Comparison of ENCODE assay signal across 1 cellular context in the genomic region with DNA sequence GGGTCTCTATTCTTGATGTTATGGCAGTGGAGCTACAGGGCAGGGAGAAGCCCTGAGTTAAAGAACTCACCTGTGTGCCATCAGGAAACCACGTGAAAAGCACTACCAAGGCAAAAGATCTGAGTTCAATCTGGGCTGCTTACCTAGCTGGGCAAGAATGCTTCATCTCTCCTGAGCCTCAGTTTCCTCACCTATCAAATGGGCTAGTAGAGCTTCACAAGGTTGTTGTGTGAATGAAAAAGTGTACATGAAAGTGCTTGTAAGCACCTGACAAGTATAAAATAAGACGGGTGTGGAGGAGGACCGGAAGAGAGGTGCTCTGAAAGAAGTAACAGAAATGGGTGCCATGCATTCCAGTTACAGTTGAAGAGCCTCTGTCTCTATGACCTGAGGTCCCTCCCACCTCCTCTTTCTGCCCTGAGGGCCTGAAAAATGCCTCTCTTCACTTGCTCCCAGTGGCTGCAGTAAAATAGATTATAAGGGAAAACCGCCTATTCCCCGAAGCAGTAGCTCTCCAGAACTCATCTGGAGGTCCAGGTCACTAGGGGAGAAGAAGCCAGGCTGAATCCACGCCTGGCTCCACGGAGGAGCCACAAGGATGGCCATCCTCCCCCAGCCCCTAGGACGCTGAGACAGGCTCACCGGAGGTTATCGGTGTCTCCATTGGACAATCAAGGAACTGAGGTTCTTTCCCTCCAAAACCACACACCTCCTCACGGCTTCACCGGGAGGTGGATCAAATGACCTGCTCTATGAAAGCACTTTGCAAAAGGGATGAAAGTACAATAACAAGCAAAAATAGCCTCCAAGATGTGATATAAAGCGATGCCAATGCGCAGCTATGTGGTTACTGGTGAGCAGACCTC.
A peak's percentile ranks its signal among the peaks of the same experiment; 100 is the strongest.
TF ChIP-seq lines count a peak whose summit lies in the region.

No MANE protein-coding gene starts in this region.

TF ChIP-seq in HepG2, 621 proteins besides CTCF, POLR2A, EP300 and RAD21:
- TF ChIP-seq ELF1 (CRISPR knock-in tag; IDR thresholded peaks at IDR 0.05): no peak
- TF ChIP-seq NFYB (CRISPR knock-in tag; IDR thresholded peaks at IDR 0.05): no peak
- TF ChIP-seq ZNF629 (CRISPR knock-in tag; conservative IDR thresholded peaks at IDR 0.05): peak; percentile 63
